In the genomic region with DNA sequence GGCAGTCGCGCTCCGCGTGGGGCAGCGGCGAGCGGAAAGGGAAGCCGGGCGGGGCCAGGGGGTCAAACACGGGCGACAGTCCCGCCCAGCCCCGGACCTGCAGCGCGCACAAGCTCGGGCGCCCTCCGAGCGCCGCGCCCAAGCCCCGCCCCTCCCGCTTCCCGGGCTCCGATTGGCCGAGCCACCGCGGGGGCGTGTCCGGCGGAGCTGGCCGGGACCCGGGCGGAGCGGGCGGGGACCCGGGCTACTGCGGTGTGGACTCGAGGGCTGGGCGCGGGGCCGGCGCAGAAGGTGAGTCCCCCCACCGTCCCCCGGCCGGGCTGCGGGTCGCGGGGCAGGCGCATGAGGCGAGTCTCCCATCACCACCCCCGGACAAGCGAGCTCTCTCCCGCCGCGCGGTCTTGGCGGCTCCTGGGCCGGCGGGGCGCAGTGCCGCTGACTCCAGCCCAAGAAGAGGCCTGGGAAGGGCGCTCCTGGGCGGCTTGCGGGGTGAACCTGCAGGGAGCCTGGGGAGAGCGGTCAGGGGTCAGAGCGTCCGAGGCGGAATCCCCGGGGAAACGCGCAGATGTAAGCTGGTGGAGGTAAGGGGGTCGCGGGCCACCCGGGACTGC, we compare ENCODE assay signal across 8 cellular contexts. TPM values are rescaled to one million over a fixed set of nuclear protein-coding genes. Genes with fewer than 3 reads are reported as not detected.
DNase-seq lines count a peak whose midpoint lies in the region; ATAC-seq lines count a peak whose summit lies in the region.

A gene with protein sequence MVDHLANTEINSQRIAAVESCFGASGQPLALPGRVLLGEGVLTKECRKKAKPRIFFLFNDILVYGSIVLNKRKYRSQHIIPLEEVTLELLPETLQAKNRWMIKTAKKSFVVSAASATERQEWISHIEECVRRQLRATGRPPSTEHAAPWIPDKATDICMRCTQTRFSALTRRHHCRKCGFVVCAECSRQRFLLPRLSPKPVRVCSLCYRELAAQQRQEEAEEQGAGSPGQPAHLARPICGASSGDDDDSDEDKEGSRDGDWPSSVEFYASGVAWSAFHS (plus strand): TSS at position 247 of the 611 bp plus-strand sequence. CDS start 8,379 bp downstream, outside the sequence.

- H3K27ac Mint-ChIP-seq in CD4-positive, CD25-positive, alpha-beta regulatory T cell = peak within 1 kb of the TSS; percentile 88 to 97 (median 96)

- peaks cover 9 to 66% (median 23%) of the 10 kb centered on the region in 4 donors for H3K4me1 Mint-ChIP-seq in CD4-positive, CD25-positive, alpha-beta regulatory T cell

- 0% methylated on average over 62 to 63 of the region's 75 CpGs for WGBS in mesodermal cell (ENCODE audit: insufficient coverage in 2 of 2), 2 experiments

- peaks cover 52% of the 10 kb centered on the region for H3K4me1 ChIP-seq in CD4-positive, CD25-positive, alpha-beta regulatory T cell (ENCODE audit: control insufficient read depth, insufficient read depth, low read length, poor library complexity, severe bottlenecking)
- H3K4me1 ChIP-seq in endocrine pancreas (ENCODE audit: control insufficient read depth, insufficient read depth, low read length) (no peaks in the 10 kb centered on the region), mesodermal cell (ENCODE audit: control insufficient read depth, insufficient read depth, low read length, poor library complexity, severe bottlenecking) (peaks cover 42% of the 10 kb centered on the region)

- H3K4me3 ChIP-seq in CD4-positive, CD25-positive, alpha-beta regulatory T cell (ENCODE audit: low read depth, low read length) = peak within 1 kb of the TSS; percentile 89
- H3K4me3 ChIP-seq in endocrine pancreas (ENCODE audit: control insufficient read depth, insufficient read depth, low read length) (no peak within 1 kb of the TSS), mesodermal cell (ENCODE audit: extremely low read depth, insufficient read depth, low read length, poor library complexity, severe bottlenecking) (peak within 1 kb of the TSS; percentile 65)

- peak within 1 kb of the TSS; percentile 94 for H3K27ac ChIP-seq in CD4-positive, CD25-positive, alpha-beta regulatory T cell (ENCODE audit: insufficient read depth, low read length, poor library complexity, severe bottlenecking)
- H3K27ac ChIP-seq in mesodermal cell (ENCODE audit: low read depth, low read length, severe bottlenecking) = no peak within 1 kb of the TSS

- DNase-seq in CD4-positive, CD25-positive, alpha-beta regulatory T cell = peak; percentile 79 to 86 (median 82)
- DNase-seq in GM19238 (ENCODE audit: insufficient read length, low spot score) (peak; percentile 93), NOMO-1 treated with DMSO at 0.1 percent for 48 hours (lab: John Stamatoyannopoulos, UW; ENCODE audit: unreplicated experiment) (peak; percentile 77)
- DNase-seq in activated CD8-positive, alpha-beta memory T cell treated with anti-CD3 and anti-CD28 coated beads for 48 hours (ENCODE audit: low read depth in 2 of 3, low spot score in 2 of 3) = peak; percentile 76 to 81 (median 79)
- DNase-seq in stimulated activated CD8-positive, alpha-beta memory T cell treated with anti-CD3 and anti-CD28 coated beads, Interleukin-15, amount 100 ng/mL, for 24 hours (ENCODE audit: low read depth) = peak; percentile 75

- no peaks in the 10 kb centered on the region for H3K9me3 ChIP-seq in CD4-positive, CD25-positive, alpha-beta regulatory T cell (ENCODE audit: control insufficient read depth in 2 of 2, low read length in 2 of 2)
- no peaks in the 10 kb centered on the region for H3K9me3 ChIP-seq in endocrine pancreas (ENCODE audit: control insufficient read depth, low read length)
- no peaks in the 10 kb centered on the region for H3K9me3 ChIP-seq in mesodermal cell (ENCODE audit: control insufficient read depth, low read length)

- peak within 1 kb of the TSS; percentile 87 to 95 (median 93) for H3K4me3 Mint-ChIP-seq in CD4-positive, CD25-positive, alpha-beta regulatory T cell

- no peaks in the 10 kb centered on the region for H3K27me3 ChIP-seq in CD4-positive, CD25-positive, alpha-beta regulatory T cell (ENCODE audit: control insufficient read depth, insufficient read depth, low read length)
- no peaks in the 10 kb centered on the region for H3K27me3 ChIP-seq in endocrine pancreas (ENCODE audit: control insufficient read depth, insufficient read depth, low read length)

- no peaks in the 10 kb centered on the region for H3K27me3 Mint-ChIP-seq in CD4-positive, CD25-positive, alpha-beta regulatory T cell

- peak within 1 kb of the TSS; percentile 61 for H3K9ac ChIP-seq in endocrine pancreas (ENCODE audit: control insufficient read depth, insufficient read depth, low read length)

- ATAC-seq in CD4-positive, CD25-positive, alpha-beta regulatory T cell (ENCODE audit: low read depth in 2 of 2) = peak; percentile 75 to 79
- ATAC-seq in HG03378 (IDR thresholded peaks at IDR 0.05; ENCODE audit: unreplicated experiment) = peak; percentile 50

- H3K36me3 ChIP-seq in CD4-positive, CD25-positive, alpha-beta regulatory T cell (ENCODE audit: control insufficient read depth, insufficient read depth, low read length) = no peaks in the 10 kb centered on the region
- no peaks in the 10 kb centered on the region for H3K36me3 ChIP-seq in endocrine pancreas (ENCODE audit: control insufficient read depth, insufficient read depth, low read length)
- no peaks in the 10 kb centered on the region for H3K36me3 ChIP-seq in mesodermal cell (ENCODE audit: control insufficient read depth, insufficient read depth, low read length)

- H3K36me3 Mint-ChIP-seq in CD4-positive, CD25-positive, alpha-beta regulatory T cell = peaks cover 9% of the 10 kb centered on the region

- no peaks in the 10 kb centered on the region for H3K9me3 Mint-ChIP-seq in CD4-positive, CD25-positive, alpha-beta regulatory T cell

RNA-seq across cellular contexts. Expression of the gene that starts here (rescaled TPM):
- 21.0 TPM for total RNA-seq in CD4-positive, CD25-positive, alpha-beta regulatory T cell
- polyA plus RNA-seq in CD4-positive, CD25-positive, alpha-beta regulatory T cell = 10 to 100 TPM; 23.5 to 49.3 (median 35.2) TPM
- polyA plus RNA-seq in mesodermal cell (2013, experiment 1 of 2) = 4.0 TPM
- 3.2 TPM for polyA plus RNA-seq in mesodermal cell (2013, experiment 2 of 2)
